ENCODE assay signal across 6 cellular contexts in genomic region chr19:15450528-15450890, GRCh38. TPM values are rescaled to one million over a fixed set of nuclear protein-coding genes. Genes with fewer than 3 reads are reported as not detected.
DNase-seq lines count a peak whose midpoint lies in the region; TF ChIP-seq lines count a peak whose summit lies in the region.

No MANE protein-coding gene starts in this region.

- no peak for TF ChIP-seq RAD21 in SK-N-SH (IDR thresholded peaks at IDR 0.05; ENCODE audit: low read length)

- peak overlapping the region; percentile 33 for H2AK5ac ChIP-seq in mesenchymal stem cell (ENCODE audit: low read length, severe bottlenecking)

- WGBS in mesenchymal stem cell = 100% methylated on average over 1 of the region's 1 CpG
- WGBS in SK-N-SH (ENCODE audit: low lambda C conversion rate) = 100% methylated on average over 1 of the region's 1 CpG

- no peak overlapping the region for H3K14ac ChIP-seq in mesenchymal stem cell (ENCODE audit: low read length in 2 of 2)

- H2BK15ac ChIP-seq in mesenchymal stem cell (ENCODE audit: low read depth, poor library complexity, severe bottlenecking) = no peak overlapping the region

- CTCF ChIA-PET in RWPE1 (lab: Yijun Ruan, JAX) = interaction anchor here (0.8 kb wide), 1 partner anchor 81 kb away, joined by 3 read pairs; no protein-coding TSS in a partner anchor
- CTCF ChIA-PET in SK-N-SH (lab: Yijun Ruan, JAX) = interaction anchor here (0.6 kb wide), 1 partner anchor 614 kb away, joined by 3 read pairs; no protein-coding TSS in a partner anchor

- no peak overlapping the region for H2BK5ac ChIP-seq in mesenchymal stem cell (ENCODE audit: low read depth, low read length, poor library complexity, severe bottlenecking)

- peaks cover 22% of the 10 kb centered on the region for H3F3A ChIP-seq in SK-N-SH (replicated peaks; ENCODE audit: insufficient read depth)

- TF ChIP-seq CTCF in BE2C (IDR thresholded peaks at IDR 0.05; ENCODE audit: low read depth, low read length) = no peak
- TF ChIP-seq CTCF in RWPE1 (conservative IDR thresholded peaks at IDR 0.05; ENCODE audit: low read depth) = no peak
- no peak for TF ChIP-seq CTCF in SK-N-SH (IDR thresholded peaks at IDR 0.05)

- H3K9me3 ChIP-seq in BE2C (no peaks in the 10 kb centered on the region), mesenchymal stem cell (ENCODE audit: control insufficient read depth, low read length) (no peaks in the 10 kb centered on the region), SK-N-SH (no peaks in the 10 kb centered on the region)

- H3K9me2 ChIP-seq in SK-N-SH = no peaks in the 10 kb centered on the region

- H3K27me3 ChIP-seq in BE2C = no peaks in the 10 kb centered on the region; the same call in 1 of the 2 replicates
- H3K27me3 ChIP-seq in mesenchymal stem cell (ENCODE audit: control insufficient read depth in 1 of 2, insufficient read depth in 1 of 2, low read length in 2 of 2) = peaks cover 12 to 23% of the 10 kb centered on the region in 2 experiments
- no peaks in the 10 kb centered on the region for H3K27me3 ChIP-seq in SK-N-SH (ENCODE audit: insufficient read depth)

- peak overlapping the region; percentile 51; the same call in 1 of the 2 replicates for H3K4me3 ChIP-seq in BE2C (ENCODE audit: low read depth, low read length)
- H3K4me3 ChIP-seq in mesenchymal stem cell (ENCODE audit: insufficient read depth in 1 of 2, low read depth in 1 of 2, low read length in 2 of 2) = no peak overlapping the region
- H3K4me3 ChIP-seq in SK-N-SH (ENCODE audit: low read depth in 2 of 2, low read length in 1 of 2) = no peak overlapping the region

- peak overlapping the region; percentile 73 for H3K27ac ChIP-seq in RWPE1
- no peak overlapping the region for H3K27ac ChIP-seq in mesenchymal stem cell (ENCODE audit: low read length, poor library complexity, severe bottlenecking)
- H3K27ac ChIP-seq in SK-N-SH (ENCODE audit: low read depth in 2 of 2, low read length in 1 of 2) = no peak overlapping the region

- no peak overlapping the region for H4K91ac ChIP-seq in mesenchymal stem cell (ENCODE audit: low read length)

- H2BK120ac ChIP-seq in mesenchymal stem cell (ENCODE audit: low read depth, low read length) = no peak overlapping the region

- peaks cover 2% of the 10 kb centered on the region for H3K79me1 ChIP-seq in mesenchymal stem cell (replicated peaks; ENCODE audit: low read length, poor library complexity, severe bottlenecking)

- H3K9ac ChIP-seq in mesenchymal stem cell (ENCODE audit: low read length) (no peak overlapping the region), SK-N-SH (no peak overlapping the region)

- no peak overlapping the region for H2BK12ac ChIP-seq in mesenchymal stem cell (ENCODE audit: low read length in 2 of 2)

- H3K4me2 ChIP-seq in mesenchymal stem cell (ENCODE audit: low read length, poor library complexity, severe bottlenecking) (peak overlapping the region; percentile 49), SK-N-SH (no peak overlapping the region)

- H2AFZ ChIP-seq in mesenchymal stem cell (ENCODE audit: low read depth, low read length) (no peak overlapping the region), SK-N-SH (ENCODE audit: low read depth) (no peak overlapping the region; the same call in 1 of the 2 replicates)

- H4K8ac ChIP-seq in mesenchymal stem cell (ENCODE audit: low read length) = peak overlapping the region; percentile 88

- no peak for DNase-seq in BE2C
- DNase-seq in RWPE1 (ENCODE audit: low spot score) = no peak
- DNase-seq in mesenchymal stem cell = no peak
- DNase-seq in pons (ENCODE audit: low spot score) = no peak
- DNase-seq in amygdala (lab: John Stamatoyannopoulos, UW) = no peak
- DNase-seq in SK-N-SH = no peak

- H3K4me1 ChIP-seq in BE2C (peaks cover 8% of the 10 kb centered on the region), mesenchymal stem cell (ENCODE audit: control insufficient read depth, insufficient read depth, low read depth, low read length) (peaks cover 19% of the 10 kb centered on the region), SK-N-SH (ENCODE audit: control insufficient read depth in 1 of 2, insufficient read depth in 2 of 2, low read depth in 1 of 2, low read length in 1 of 2) (peaks cover 0 to 24% of the 10 kb centered on the region in 2 experiments; a peak in 2 of 4 replicates)

- no peaks in the 10 kb centered on the region for H3K36me3 ChIP-seq in BE2C
- peaks cover 4 to 28% of the 10 kb centered on the region in 2 experiments for H3K36me3 ChIP-seq in mesenchymal stem cell (ENCODE audit: control insufficient read depth in 1 of 2, insufficient read depth in 2 of 2, low read depth in 1 of 2, low read length in 2 of 2)
- H3K36me3 ChIP-seq in SK-N-SH (replicated peaks in 1 of 2; ENCODE audit: control insufficient read depth in 1 of 2, insufficient read depth in 2 of 2, low read length in 1 of 2) = no peaks in the 10 kb centered on the region

- H3K79me2 ChIP-seq in SK-N-SH (ENCODE audit: insufficient read depth) = no peaks in the 10 kb centered on the region

- H3K4ac ChIP-seq in mesenchymal stem cell (ENCODE audit: low read depth in 1 of 2, low read length in 2 of 2) = no peak overlapping the region

- no peak for TF ChIP-seq EP300 in SK-N-SH (IDR thresholded peaks at IDR 0.05; ENCODE audit: borderline replicate concordance in 1 of 2, low read depth in 1 of 2, low read length in 1 of 2)

- H4K20me1 ChIP-seq in SK-N-SH (ENCODE audit: insufficient read depth) = no peaks in the 10 kb centered on the region

- POLR2A ChIA-PET in RWPE1 (lab: Yijun Ruan, JAX; ENCODE audit: low non-redundant PET) (interaction anchor here (0.6 kb wide), 1 partner anchor 15 kb away, joined by 3 read pairs; no protein-coding TSS in a partner anchor), SK-N-SH (lab: Yijun Ruan, JAX) (interaction anchor here (0.9 kb wide), 1 partner anchor 71 kb away, joined by 3 read pairs; the partner anchor contains the start of gene AKAP8)

- H3K18ac ChIP-seq in mesenchymal stem cell (ENCODE audit: low read depth in 1 of 2, low read length in 2 of 2) = no peak overlapping the region

- no peak overlapping the region for H3K23ac ChIP-seq in mesenchymal stem cell (ENCODE audit: low read length in 2 of 2)

TF ChIP-seq in SK-N-SH, 30 proteins besides CTCF, POLR2A, EP300 and RAD21 (continues in another document):
- TF ChIP-seq FOXJ3 (CRISPR knock-in tag; IDR thresholded peaks at IDR 0.05) = no peak
- TF ChIP-seq POLR2AphosphoS5 (IDR thresholded peaks at IDR 0.05; ENCODE audit: low read depth, low read length) = no peak
- TF ChIP-seq CHD2 (IDR thresholded peaks at IDR 0.05; ENCODE audit: low read length, partially characterized antibody) = no peak
- no peak for TF ChIP-seq NRF1 (IDR thresholded peaks at IDR 0.05; ENCODE audit: low read depth, low read length)
- no peak for TF ChIP-seq SIN3A (IDR thresholded peaks at IDR 0.05; ENCODE audit: borderline replicate concordance, low read depth, low read length)
- TF ChIP-seq FOSL2 (IDR thresholded peaks at IDR 0.05; ENCODE audit: borderline replicate concordance, low read depth) = no peak
- no peak for TF ChIP-seq TAF1 (IDR thresholded peaks at IDR 0.05; ENCODE audit: borderline replicate concordance, low read depth, low read length)
- TF ChIP-seq SMC3 (IDR thresholded peaks at IDR 0.05; ENCODE audit: low read depth, low read length) = no peak
- TF ChIP-seq EZH2phosphoT487 (IDR thresholded peaks at IDR 0.05; ENCODE audit: borderline replicate concordance, low read depth) = no peak
- no peak for TF ChIP-seq MAX (IDR thresholded peaks at IDR 0.05; ENCODE audit: low read depth)
- no peak for TF ChIP-seq RFX5 (IDR thresholded peaks at IDR 0.05; ENCODE audit: low read length)
- no peak for TF ChIP-seq NFIC (IDR thresholded peaks at IDR 0.05; ENCODE audit: borderline replicate concordance)

RNA-seq across cellular contexts. Expression of gene WIZ, which starts 0.8 kb away (rescaled TPM):
- polyA plus RNA-seq in BE2C (2012; ENCODE audit: insufficient read depth, insufficient read length, low read depth) = 119 TPM
- 35.6 TPM for polyA plus RNA-seq in mesenchymal stem cell (2013, experiment 1 of 2)
- 34.6 TPM for polyA plus RNA-seq in mesenchymal stem cell (2013, experiment 2 of 2)
- polyA plus RNA-seq in SK-N-SH (2012; rRNA removed) = 9.9 and 15.5 TPM in 2 replicates
- polyA plus RNA-seq in SK-N-SH (2012; cell fraction: cytosol; rRNA removed) = 7.7 and 13.6 TPM in 2 replicates
- 34.3 and 54.6 TPM in 2 replicates for polyA plus RNA-seq in SK-N-SH (2012; cell fraction: nucleus; rRNA removed)

RNA-seq across cellular contexts. Expression of gene RASAL3, which starts 13.8 kb away (rescaled TPM):
- polyA plus RNA-seq in BE2C (2012; ENCODE audit: insufficient read depth, insufficient read length, low read depth) = not detected
- 0.12 TPM for polyA plus RNA-seq in mesenchymal stem cell (2013, experiment 1 of 2)
- polyA plus RNA-seq in mesenchymal stem cell (2013, experiment 2 of 2) = 0.18 TPM
- 0.02 TPM in 2 replicates for polyA plus RNA-seq in SK-N-SH (2012; rRNA removed)
- 0.01 and 0.04 TPM in 2 replicates for polyA plus RNA-seq in SK-N-SH (2012; cell fraction: cytosol; rRNA removed)
- 0.05 and 0.28 TPM in 2 replicates for polyA plus RNA-seq in SK-N-SH (2012; cell fraction: nucleus; rRNA removed)

RNA-seq across cellular contexts. Expression of gene PGLYRP2, which starts 28.8 kb away (rescaled TPM):
- polyA plus RNA-seq in BE2C (2012; ENCODE audit: insufficient read depth, insufficient read length, low read depth) = not detected
- not detected for polyA plus RNA-seq in mesenchymal stem cell (2013, experiment 1 of 2)
- polyA plus RNA-seq in mesenchymal stem cell (2013, experiment 2 of 2) = not detected
- not detected in 2 replicates for polyA plus RNA-seq in SK-N-SH (2012; rRNA removed)
- not detected in 2 replicates for polyA plus RNA-seq in SK-N-SH (2012; cell fraction: cytosol; rRNA removed)
- polyA plus RNA-seq in SK-N-SH (2012; cell fraction: nucleus; rRNA removed) = not detected in 2 replicates

RNA-seq across cellular contexts. Expression of gene AKAP8L, which starts 31.7 kb away (rescaled TPM):
- 405 TPM for polyA plus RNA-seq in BE2C (2012; ENCODE audit: insufficient read depth, insufficient read length, low read depth)
- 54.6 TPM for polyA plus RNA-seq in mesenchymal stem cell (2013, experiment 1 of 2)
- 48.4 TPM for polyA plus RNA-seq in mesenchymal stem cell (2013, experiment 2 of 2)
- polyA plus RNA-seq in SK-N-SH (2012; rRNA removed) = 44.7 and 46.1 TPM in 2 replicates
- polyA plus RNA-seq in SK-N-SH (2012; cell fraction: cytosol; rRNA removed) = 17.5 and 18.8 TPM in 2 replicates
- 219 and 280 TPM in 2 replicates for polyA plus RNA-seq in SK-N-SH (2012; cell fraction: nucleus; rRNA removed)

RNA-seq across cellular contexts. Expression of gene CYP4F22, which starts 57.8 kb away (rescaled TPM):
- polyA plus RNA-seq in BE2C (2012; ENCODE audit: insufficient read depth, insufficient read length, low read depth) = not detected
- polyA plus RNA-seq in mesenchymal stem cell (2013, experiment 1 of 2) = not detected
- not detected for polyA plus RNA-seq in mesenchymal stem cell (2013, experiment 2 of 2)
- not detected in 2 replicates for polyA plus RNA-seq in SK-N-SH (2012; rRNA removed)
- polyA plus RNA-seq in SK-N-SH (2012; cell fraction: cytosol; rRNA removed) = not detected in 2 replicates
- polyA plus RNA-seq in SK-N-SH (2012; cell fraction: nucleus; rRNA removed) = not detected in 2 replicates
